24 cellular contexts compared by ENCODE assay signal in genomic region chr1:40925834-40926403, GRCh38.
"Had no signal": no experiment of that assay in that cellular context is flagged by ENCODE, and none has a peak within 500 bp of the region (broad histone marks: within the 10 kb centered on the region; RNA-seq: fewer than 3 reads in every experiment).

No MANE protein-coding gene starts in this region.

- H3K36me3 ChIP-seq: adrenal gland, ascending aorta, brain microvascular endothelial cell, left ventricle myocardium inferior, prostate gland, right atrium auricular region, thyroid gland had no signal

- H3K9me3 Mint-ChIP-seq: activated CD4-positive, alpha-beta memory T cell treated with anti-CD3 and anti-CD28 coated beads, Interleukin-2, amount 10 ng/mL, durations not matched to agents 7 days and 5 days; activated naive CD4-positive, alpha-beta T cell treated with anti-CD3 and anti-CD28 coated beads, Interleukin-2, amount 50 U/mL, for 72 hours; central memory CD8-positive, alpha-beta T cell; natural killer cell had no signal

- H3K4me1 Mint-ChIP-seq: activated CD4-positive, alpha-beta memory T cell treated with anti-CD3 and anti-CD28 coated beads, Interleukin-2, amount 10 ng/mL, durations not matched to agents 7 days and 5 days; central memory CD8-positive, alpha-beta T cell; natural killer cell had no signal

- H3K9me3 ChIP-seq: adrenal gland, ascending aorta, left ventricle myocardium inferior, prostate gland, right atrium auricular region, thyroid gland had no signal

- DNase-seq: activated CD4-positive, alpha-beta memory T cell treated with anti-CD3 and anti-CD28 coated beads, Interleukin-2, amount 10 ng/mL, durations not matched to agents 7 days and 5 days; activated CD4-positive, alpha-beta T cell treated with anti-CD3 and anti-CD28 coated beads for 48 hours; activated CD4-positive, CD25-positive, alpha-beta regulatory T cell; activated gamma-delta T cell treated with Interleukin-2 at 50 U/mL for 16 hours; adrenal gland; brain microvascular endothelial cell; effector memory CD4-positive, alpha-beta T cell; hippocampal formation; kidney glomerular epithelial cell; left ventricle myocardium inferior; midbrain; natural killer cell; stimulated activated CD4-positive, alpha-beta T cell treated with anti-CD3 and anti-CD28 coated beads, Interleukin-12 subunit alpha, Interleukin-12 subunit beta, amount 100 ng/mL, for 4 hours; stimulated activated CD4-positive, alpha-beta T cell treated with anti-CD3 and anti-CD28 coated beads, Interleukin-4, amount 100 ng/mL, for 4 hours; stimulated activated naive CD8-positive, alpha-beta T cell treated with anti-CD3 and anti-CD28 coated beads, Interleukin-15, Interleukin-2, amounts not matched to agents 100 U/mL and 50 U/mL, for 24 hours; substantia nigra; T-helper 9 cell; thyroid gland had no signal

- ATAC-seq: activated naive CD4-positive, alpha-beta T cell treated with anti-CD3 and anti-CD28 coated beads, Interleukin-2, amount 50 U/mL, for 72 hours; esophagus mucosa; natural killer cell; stimulated activated naive CD8-positive, alpha-beta T cell treated with anti-CD3 and anti-CD28 coated beads, Interleukin-15, Interleukin-2, amounts not matched to agents 100 U/mL and 50 U/mL, for 24 hours had no signal

- H3K36me3 Mint-ChIP-seq: activated naive CD4-positive, alpha-beta T cell treated with anti-CD3 and anti-CD28 coated beads, Interleukin-2, amount 50 U/mL, for 72 hours; natural killer cell had no signal

- H3K27ac Mint-ChIP-seq: activated CD4-positive, alpha-beta memory T cell treated with anti-CD3 and anti-CD28 coated beads, Interleukin-2, amount 10 ng/mL, durations not matched to agents 7 days and 5 days; activated naive CD4-positive, alpha-beta T cell treated with anti-CD3 and anti-CD28 coated beads, Interleukin-2, amount 50 U/mL, for 72 hours; natural killer cell had no signal

- H3K4me3 Mint-ChIP-seq: activated CD4-positive, alpha-beta memory T cell treated with anti-CD3 and anti-CD28 coated beads, Interleukin-2, amount 10 ng/mL, durations not matched to agents 7 days and 5 days; central memory CD8-positive, alpha-beta T cell; natural killer cell had no signal

- H3K27ac ChIP-seq: adrenal gland, ascending aorta, brain microvascular endothelial cell, left ventricle myocardium inferior, prostate gland, right atrium auricular region, thyroid gland had no signal

- H3K4me1 ChIP-seq: adrenal gland, ascending aorta, right atrium auricular region, thyroid gland had no signal

- H3K27me3 ChIP-seq: adrenal gland, ascending aorta, brain microvascular endothelial cell, right atrium auricular region, thyroid gland had no signal

- H3K4me3 ChIP-seq: adrenal gland, ascending aorta, left ventricle myocardium inferior, prostate gland, right atrium auricular region, thyroid gland had no signal
